ENCODE assay signal across 9 cellular contexts in genomic region chr15:65829150-65829764, GRCh38. TPM values are rescaled to one million over a fixed set of nuclear protein-coding genes. Genes with fewer than 3 reads are reported as not detected.
DNase-seq lines count a peak whose midpoint lies in the region; ATAC-seq, FAIRE-seq and TF ChIP-seq lines count a peak whose summit lies in the region.
"Had no signal": no experiment of that assay in that cellular context is flagged by ENCODE, and none has a peak within 500 bp of the region (broad histone marks: within the 10 kb centered on the region; RNA-seq: fewer than 3 reads in every experiment).

No MANE protein-coding gene starts in this region.

- H3K9me3 ChIP-seq in heart left ventricle: no peaks in the 10 kb centered on the region
- H3K9me3 ChIP-seq in right cardiac atrium (ENCODE audit: control insufficient read depth, low read length): no peaks in the 10 kb centered on the region
- H3K9me3 ChIP-seq in GM12878 (replicated peaks; ENCODE audit: control insufficient read depth, insufficient read depth, low read length): no peaks in the 10 kb centered on the region
- no peaks in the 10 kb centered on the region for H3K9me3 ChIP-seq in mesenchymal stem cell (ENCODE audit: control insufficient read depth, low read length)

- H3K36me3 ChIP-seq in heart left ventricle (no peaks in the 10 kb centered on the region), GM12878 (ENCODE audit: control insufficient read depth in 2 of 2, insufficient read depth in 2 of 2, low read length in 1 of 2) (no peaks in the 10 kb centered on the region), mesenchymal stem cell (ENCODE audit: control insufficient read depth in 1 of 2, insufficient read depth in 2 of 2, low read depth in 1 of 2, low read length in 2 of 2) (no peaks in the 10 kb centered on the region)

- no peak overlapping the region for H3K4me2 ChIP-seq in GM12878 (ENCODE audit: control insufficient read depth, insufficient read depth)
- H3K4me2 ChIP-seq in mesenchymal stem cell (ENCODE audit: low read length, poor library complexity, severe bottlenecking): no peak overlapping the region

- CTCF ChIA-PET in GM12878 (lab: Yijun Ruan, JAX): interaction anchor here (0.6 to 2.1 kb wide), 34 partner anchors 9 to 1306 kb away, joined by 3 to 8 read pairs (median 4); partner anchors contain the start of gene RAB11A

- TF ChIP-seq POLR2A in heart left ventricle (IDR thresholded peaks at IDR 0.05) (no peak), GM12878 (IDR thresholded peaks at IDR 0.05; ENCODE audit: low read depth, low read length) (no peak)

- intact Hi-C loops in heart left ventricle (cut with DNase I): loop anchor here in 4 of 10 donors (10.0 kb wide), 2 partner anchors 54 to 194 kb away; no protein-coding TSS in a partner anchor
- intact Hi-C loops in right cardiac atrium (cut with DNase I): no loop called here
- intact Hi-C loops in GM12878 (cut with micrococcal nuclease; ENCODE audit: unreplicated experiment): no loop called here

- peaks cover 12 to 53% (median 24%) of the 10 kb centered on the region in 12 donors for H3K4me1 ChIP-seq in heart left ventricle
- peaks cover 4% of the 10 kb centered on the region for H3K4me1 ChIP-seq in right cardiac atrium (ENCODE audit: control insufficient read depth, insufficient read depth, low read length)
- H3K4me1 ChIP-seq in GM12878 (ENCODE audit: control insufficient read depth, insufficient read depth, low read length): peaks cover 22% of the 10 kb centered on the region
- H3K4me1 ChIP-seq in mesenchymal stem cell (ENCODE audit: control insufficient read depth, insufficient read depth, low read depth, low read length): peaks cover 7% of the 10 kb centered on the region

- 71 to 74% (median 73%) methylated on average over 7 of the region's 7 CpGs for WGBS in heart left ventricle, 4 donors
- 70% methylated on average over 7 of the region's 7 CpGs for WGBS in right cardiac atrium
- WGBS in GM12878 (ENCODE audit: insufficient coverage, insufficient replicate concordance, low lambda C conversion rate, missing lambda C conversion rate): 56% methylated on average over 7 of the region's 7 CpGs
- WGBS in mesenchymal stem cell: 64% methylated on average over 6 of the region's 7 CpGs

- FAIRE-seq in GM12878 (lab: Jason Lieb, UNC): peak; percentile 64

- no peak overlapping the region for H2BK120ac ChIP-seq in mesenchymal stem cell (ENCODE audit: low read depth, low read length)

- no peak overlapping the region for H4K91ac ChIP-seq in mesenchymal stem cell (ENCODE audit: low read length)

- no peak for ATAC-seq in heart left ventricle
- ATAC-seq in right cardiac atrium: no peak
- peak; percentile 65 for ATAC-seq in GM12878
- no peak for ATAC-seq in HG02642 (IDR thresholded peaks at IDR 0.05; ENCODE audit: poor library complexity, unreplicated experiment)
- ATAC-seq in GM18519 (IDR thresholded peaks at IDR 0.05; ENCODE audit: low FRiP score, unreplicated experiment): no peak

- TF ChIP-seq CTCF in heart left ventricle (IDR thresholded peaks at IDR 0.05) (peak; percentile 13 to 38 (median 26)), GM12878 (IDR thresholded peaks at IDR 0.05 in 2 of 3, conservative IDR thresholded peaks at IDR 0.05 in 1 of 3; ENCODE audit: control insufficient read depth in 2 of 3, extremely low read depth in 1 of 3, insufficient read depth in 1 of 3, low read depth in 3 of 3, low read length in 3 of 3) (peak; percentile 57 to 66 (median 58); a peak in 5 of 6 replicates)

- no peak overlapping the region for H2BK12ac ChIP-seq in mesenchymal stem cell (ENCODE audit: low read length in 2 of 2)

- no peak overlapping the region for H2AK5ac ChIP-seq in mesenchymal stem cell (ENCODE audit: low read length, severe bottlenecking)

- SMC1A ChIA-PET in GM12878 (lab: Charles Lee; ENCODE audit: uncharacterized antibody, unreplicated experiment): interaction anchor here (0.6 to 1.8 kb wide), 31 partner anchors 8 to 201 kb away, joined by 3 to 9 read pairs (median 3); partner anchors contain the start of gene DENND4A

- POLR2A ChIA-PET in GM12878 (lab: Charles Lee): interaction anchor here (0.7 to 1.0 kb wide), 2 partner anchors 38 to 52 kb away, joined by 3 to 7 read pairs; partner anchors contain the start of gene DENND4A

- H3K79me2 ChIP-seq in GM12878 (ENCODE audit: control insufficient read depth, insufficient read depth, low read length): peaks cover 1% of the 10 kb centered on the region; the same call in 1 of the 2 replicates

- no peak overlapping the region for H3K14ac ChIP-seq in mesenchymal stem cell (ENCODE audit: low read length in 2 of 2)

- H3K9ac ChIP-seq in GM12878 (ENCODE audit: control insufficient read depth, insufficient read depth, low read length) (no peak overlapping the region), mesenchymal stem cell (ENCODE audit: low read length) (no peak overlapping the region)

- no peak overlapping the region for H3K18ac ChIP-seq in mesenchymal stem cell (ENCODE audit: low read depth in 1 of 2, low read length in 2 of 2)

- H2BK5ac ChIP-seq in mesenchymal stem cell (ENCODE audit: low read depth, low read length, poor library complexity, severe bottlenecking): no peak overlapping the region

- H3K79me1 ChIP-seq in mesenchymal stem cell (replicated peaks; ENCODE audit: low read length, poor library complexity, severe bottlenecking): no peaks in the 10 kb centered on the region

- RAD21 ChIA-PET in GM12878 (lab: Charles Lee; ENCODE audit: unreplicated experiment): interaction anchor here (0.7 to 1.3 kb wide), 11 partner anchors 8 to 219 kb away, joined by 3 to 11 read pairs (median 4); partner anchors contain the start of genes DENND4A and INTS14

- H3K4ac ChIP-seq in mesenchymal stem cell (ENCODE audit: low read depth in 1 of 2, low read length in 2 of 2): no peak overlapping the region

- no TSS peak for BruUV-seq in GM12878 (replicated peaks; lab: Mats Ljungman, UMichigan)

- peak overlapping the region; percentile 53 for H2AFZ ChIP-seq in GM12878 (ENCODE audit: control insufficient read depth, low read depth, low read length)
- no peak overlapping the region for H2AFZ ChIP-seq in mesenchymal stem cell (ENCODE audit: low read depth, low read length)

- H3K27ac ChIP-seq in heart left ventricle: peak overlapping the region in 1 of 12 donors; percentile 53
- H3K27ac ChIP-seq in right cardiac atrium (ENCODE audit: low read length): no peak overlapping the region
- H3K27ac ChIP-seq in GM12878 (ENCODE audit: control insufficient read depth, insufficient read depth): no peak overlapping the region
- H3K27ac ChIP-seq in mesenchymal stem cell (ENCODE audit: low read length, poor library complexity, severe bottlenecking): no peak overlapping the region
- no peak overlapping the region for H3K27ac ChIP-seq in substantia nigra (ENCODE audit: low read depth, low read length, poor library complexity, severe bottlenecking)
- H3K27ac ChIP-seq: epithelial cell of prostate had no signal

- peak; percentile 62 for TF ChIP-seq RAD21 in GM12878 (IDR thresholded peaks at IDR 0.05; ENCODE audit: insufficient read depth, low read depth, low read length)

- in situ Hi-C loops in GM12878 (cut with MboI): no loop called here

- H2BK15ac ChIP-seq in mesenchymal stem cell (ENCODE audit: low read depth, poor library complexity, severe bottlenecking): no peak overlapping the region

- no peak overlapping the region for H4K8ac ChIP-seq in mesenchymal stem cell (ENCODE audit: low read length)

- no peaks in the 10 kb centered on the region for H4K20me1 ChIP-seq in GM12878 (ENCODE audit: control insufficient read depth, insufficient read depth)

- DNase-seq in heart left ventricle: no peak
- no peak for DNase-seq in right cardiac atrium
- DNase-seq in NCI-H1105 treated with DMSO at 0.1 percent for 48 hours (lab: John Stamatoyannopoulos, UW): peak; percentile 67
- DNase-seq in GM12878 (ENCODE audit: low read depth, low spot score): no peak
- peak; percentile 29 for DNase-seq in mesenchymal stem cell
- no peak for DNase-seq in substantia nigra (lab: John Stamatoyannopoulos, UW)

- TF ChIP-seq EP300 in GM12878 (IDR thresholded peaks at IDR 0.05; ENCODE audit: borderline replicate concordance in 1 of 2, control insufficient read depth in 1 of 2, low read depth in 2 of 2, low read length in 2 of 2): no peak

- no peak overlapping the region for H3K23ac ChIP-seq in mesenchymal stem cell (ENCODE audit: low read length in 2 of 2)

- no peak overlapping the region for H3K4me3 ChIP-seq in heart left ventricle
- no peak overlapping the region for H3K4me3 ChIP-seq in right cardiac atrium (ENCODE audit: low read length)
- no peak overlapping the region for H3K4me3 ChIP-seq in GM12878
- no peak overlapping the region for H3K4me3 ChIP-seq in mesenchymal stem cell (ENCODE audit: insufficient read depth in 1 of 2, low read depth in 1 of 2, low read length in 2 of 2)

- no peaks in the 10 kb centered on the region for H3K27me3 ChIP-seq in heart left ventricle
- H3K27me3 ChIP-seq in right cardiac atrium (ENCODE audit: control insufficient read depth, insufficient read depth): no peaks in the 10 kb centered on the region
- no peaks in the 10 kb centered on the region for H3K27me3 ChIP-seq in GM12878 (replicated peaks in 1 of 2; ENCODE audit: control insufficient read depth in 2 of 2, insufficient read depth in 2 of 2, low read length in 1 of 2)
- no peaks in the 10 kb centered on the region for H3K27me3 ChIP-seq in mesenchymal stem cell (ENCODE audit: control insufficient read depth in 1 of 2, insufficient read depth in 1 of 2, low read length in 2 of 2)

RNA-seq across cellular contexts. Expression of gene DENND4A, which starts 37.2 kb away (rescaled TPM):
- total RNA-seq in heart left ventricle: 10 to 100 TPM; 11.7 to 26.6 (median 15.7) TPM
- polyA plus RNA-seq in heart left ventricle: 1 to 10 TPM; 2.7 to 5.4 TPM
- 10 to 100 TPM; 19.2 to 27.0 (median 20.0) TPM for total RNA-seq in right cardiac atrium
- polyA plus RNA-seq in right cardiac atrium: 3.9 TPM
- 602 and 632 TPM in 2 replicates for total RNA-seq in GM12878 (2013; cell fraction: nucleolus; rRNA removed)
- total RNA-seq in GM12878 (2014; rRNA removed): 54.4 and 60.5 TPM in 2 replicates
- 81.8 and 87.2 TPM in 2 replicates for total RNA-seq in GM12878 (2014; rRNA removed; fragmentation: Illumina TruSeq; extraction: Trizol)
- total RNA-seq in GM12878 (2021): 46.7 and 50.1 TPM in 2 replicates
- polyA plus RNA-seq in GM12878 (2011; ENCODE audit: low read depth): 10.2 TPM
- polyA plus RNA-seq in GM12878 (2011; rRNA removed): 65.3 and 97.9 TPM in 2 replicates
- polyA plus RNA-seq in GM12878 (2011; cell fraction: cytosol; rRNA removed): 23.4 and 27.1 TPM in 2 replicates
- 56.4 and 58.1 TPM in 2 replicates for polyA plus RNA-seq in GM12878 (2011; cell fraction: nucleus; rRNA removed)
- 23.2 and 28.0 TPM in 2 replicates for polyA plus RNA-seq in GM12878 (2012)
- polyA plus RNA-seq in GM12878 (2014; fragmentation: Illumina TruSeq; extraction: Trizol): 39.3 and 49.0 TPM in 2 replicates
- polyA plus RNA-seq in GM12878 (2014; fragmentation: Nextera tagmentation; extraction: Ambion mirVana): 10 to 100 TPM; 14.2 to 15.4 TPM
- polyA plus RNA-seq in GM12878 (2014; rRNA removed): 28.5 and 28.8 TPM in 2 replicates
- 10 to 100 TPM; 21.6 to 26.8 TPM for polyA plus RNA-seq in GM12878 (2016; fragmentation: Nextera tagmentation; extraction: Ambion mirVana)
- polyA minus RNA-seq in GM12878 (2011; rRNA and poly(A)+ RNA removed): 188 and 229 TPM in 2 replicates
- polyA minus RNA-seq in GM12878 (2011; cell fraction: cytosol; rRNA and poly(A)+ RNA removed): 42.9 and 49.6 TPM in 2 replicates
- 120 and 185 TPM in 2 replicates for polyA minus RNA-seq in GM12878 (2011; cell fraction: nucleus; rRNA and poly(A)+ RNA removed)
- polyA plus RNA-seq in mesenchymal stem cell (2013, experiment 1 of 2): 8.3 TPM
- polyA plus RNA-seq in mesenchymal stem cell (2013, experiment 2 of 2): 8.4 TPM

RNA-seq across cellular contexts. Expression of gene RAB11A, which starts 40.0 kb away (rescaled TPM):
- total RNA-seq in heart left ventricle (100 to 1,000 TPM; 149 to 212 (median 162) TPM), right cardiac atrium (100 to 1,000 TPM; 150 to 180 (median 163) TPM), GM12878 (2014; rRNA removed) (128 and 141 TPM in 2 replicates), GM12878 (2014; rRNA removed; fragmentation: Illumina TruSeq; extraction: Trizol) (148 and 152 TPM in 2 replicates), GM12878 (2021) (182 and 204 TPM in 2 replicates)
- polyA plus RNA-seq in heart left ventricle (100 to 1,000 TPM in 1 of 2 donors, 10 to 100 TPM in 1; 50.3 to 307 TPM), right cardiac atrium (136 TPM), GM12878 (2011; rRNA removed) (387 and 412 TPM in 2 replicates), GM12878 (2014; fragmentation: Illumina TruSeq; extraction: Trizol) (274 and 338 TPM in 2 replicates), GM12878 (2014; fragmentation: Nextera tagmentation; extraction: Ambion mirVana) (100 to 1,000 TPM; 155 to 179 TPM), GM12878 (2014; rRNA removed) (218 and 266 TPM in 2 replicates), GM12878 (2016; fragmentation: Nextera tagmentation; extraction: Ambion mirVana) (100 to 1,000 TPM; 275 to 291 TPM)
- 70.8 and 70.9 TPM in 2 replicates for total RNA-seq in GM12878 (2013; cell fraction: nucleolus; rRNA removed)
- polyA plus RNA-seq in GM12878 (2011; ENCODE audit: low read depth): 108 TPM
- polyA plus RNA-seq in GM12878 (2011; cell fraction: cytosol; rRNA removed): 245 and 314 TPM in 2 replicates
- polyA plus RNA-seq in GM12878 (2011; cell fraction: nucleus; rRNA removed): 170 and 179 TPM in 2 replicates
- 175 and 233 TPM in 2 replicates for polyA plus RNA-seq in GM12878 (2012)
- polyA minus RNA-seq in GM12878 (2011; rRNA and poly(A)+ RNA removed): 143 and 310 TPM in 2 replicates
- 48.4 and 63.4 TPM in 2 replicates for polyA minus RNA-seq in GM12878 (2011; cell fraction: cytosol; rRNA and poly(A)+ RNA removed)
- 14.7 and 27.4 TPM in 2 replicates for polyA minus RNA-seq in GM12878 (2011; cell fraction: nucleus; rRNA and poly(A)+ RNA removed)
- 289 TPM for polyA plus RNA-seq in mesenchymal stem cell (2013, experiment 1 of 2)
- 300 TPM for polyA plus RNA-seq in mesenchymal stem cell (2013, experiment 2 of 2)

Comparison
In these comparisons a context has a peak if more than half of its experiments do, and no peak if none do; other contexts are left out.
1. DNase-seq: peak in NCI-H1105 treated with DMSO at 0.1 percent for 48 hours (single experiment) and mesenchymal stem cell (single experiment); none in heart left ventricle (0 of 5), right cardiac atrium (0 of 3), GM12878 (single experiment) and substantia nigra (0 of 49).